ENCODE assay signal across 17 cellular contexts in genomic region chr14:51472881-51473280, GRCh38.
DNase-seq lines count a peak whose midpoint lies in the region; ATAC-seq and TF ChIP-seq lines count a peak whose summit lies in the region.
"Had no signal": no experiment of that assay in that cellular context is flagged by ENCODE, and none has a peak within 500 bp of the region (broad histone marks: within the 10 kb centered on the region; RNA-seq: fewer than 3 reads in every experiment).

No MANE protein-coding gene starts in this region.

- H3K27ac ChIP-seq in IMR-90 (ENCODE audit: insufficient read depth, low read length) (no peak overlapping the region), SK-N-SH (ENCODE audit: low read depth in 2 of 2, low read length in 1 of 2) (peak overlapping the region; percentile 98)
- H3K27ac ChIP-seq: prostate gland, testis had no signal

- in situ Hi-C loops in IMR-90 (cut with MboI; ENCODE audit: low sequenced_read_pairs): no loop called here

- peaks cover 10% of the 10 kb centered on the region; the same call in 1 of the 2 replicates for H3K4me1 ChIP-seq in IMR-90 (ENCODE audit: control insufficient read depth, insufficient read depth, low read length)
- H3K4me1 ChIP-seq in SK-N-SH (ENCODE audit: control insufficient read depth in 1 of 2, insufficient read depth in 2 of 2, low read depth in 1 of 2, low read length in 1 of 2): peaks cover 16 to 24% of the 10 kb centered on the region in 2 experiments
- H3K4me1 ChIP-seq: prostate gland had no signal

- intact Hi-C loops in IMR-90 (cut with micrococcal nuclease): no loop called here

- no peak overlapping the region for H3K4me3 ChIP-seq in IMR-90 (ENCODE audit: insufficient read depth, low read depth, low read length)
- no peak overlapping the region for H3K4me3 ChIP-seq in SK-N-SH (ENCODE audit: low read depth in 2 of 2, low read length in 1 of 2)
- H3K4me3 ChIP-seq: prostate gland, testis had no signal

- no peaks in the 10 kb centered on the region; the same call in 1 of the 2 replicates for H3K9me2 ChIP-seq in SK-N-SH

- H2BK5ac ChIP-seq in IMR-90 (ENCODE audit: low read depth, low read length, poor library complexity, severe bottlenecking): no peak overlapping the region

- H4K5ac ChIP-seq in IMR-90 (ENCODE audit: low read depth, low read length): no peak overlapping the region

- TF ChIP-seq POLR2A in IMR-90 (IDR thresholded peaks at IDR 0.05; ENCODE audit: low read depth, low read length): no peak

- 0 out of 2 replicates have a peak, but pooled peaks cover 2% of the 10 kb centered on the region for H3K9me3 ChIP-seq in IMR-90 (ENCODE audit: control insufficient read depth, insufficient read depth, low read length)
- no peaks in the 10 kb centered on the region for H3K9me3 ChIP-seq in SK-N-SH
- H3K9me3 ChIP-seq: prostate gland, testis had no signal

- DNase-seq in COR-L47 (lab: John Stamatoyannopoulos, UW): peak; percentile 36
- DNase-seq in IMR-90: no peak
- DNase-seq in SK-N-SH: peak; percentile 68
- peak; percentile 73 for DNase-seq in glomerular visceral epithelial cell (ENCODE audit: extremely low spot score)
- no peak for DNase-seq in SKM-1 (lab: John Stamatoyannopoulos, UW; ENCODE audit: unreplicated experiment)
- DNase-seq in HCEC 1CT: no peak
- DNase-seq in activated CD4-positive, CD25-positive, alpha-beta regulatory T cell (lab: John Stamatoyannopoulos, UW): no peak
- DNase-seq: activated CD4-positive, alpha-beta memory T cell treated with anti-CD3 and anti-CD28 coated beads for 36 hours; anterior cingulate cortex; cortex of kidney; DND-41; islet precursor cell; T-helper 9 cell; testis had no signal

- H3F3A ChIP-seq in SK-N-SH (replicated peaks; ENCODE audit: insufficient read depth): peaks cover 20% of the 10 kb centered on the region

- H3K36me3 ChIP-seq in IMR-90 (ENCODE audit: control insufficient read depth, insufficient read depth, low read length): no peaks in the 10 kb centered on the region
- no peaks in the 10 kb centered on the region for H3K36me3 ChIP-seq in SK-N-SH (replicated peaks in 1 of 2; ENCODE audit: control insufficient read depth in 1 of 2, insufficient read depth in 2 of 2, low read length in 1 of 2)
- H3K36me3 ChIP-seq: prostate gland had no signal

- dilution Hi-C loops in IMR-90 (cut with HindIII; ENCODE audit: low sequenced_read_pairs, unreplicated experiment): no loop called here

- POLR2A ChIA-PET in IMR-90 (lab: Charles Lee; ENCODE audit: unreplicated experiment) (no interaction called here), SK-N-SH (lab: Yijun Ruan, JAX) (interaction anchor here (1.0 to 1.5 kb wide), 3 partner anchors 9 to 36 kb away, joined by 3 read pairs; no protein-coding TSS in a partner anchor)

- no peaks in the 10 kb centered on the region for H3K27me3 ChIP-seq in IMR-90 (ENCODE audit: control insufficient read depth, insufficient read depth, low read length)
- no peaks in the 10 kb centered on the region for H3K27me3 ChIP-seq in SK-N-SH (ENCODE audit: insufficient read depth)
- H3K27me3 ChIP-seq: testis had no signal

- 0 out of 2 replicates have a peak overlapping the region, but pooled peaks have one; percentile 61 for H3K14ac ChIP-seq in IMR-90 (replicated peaks; ENCODE audit: low read depth, low read length)

- no peak for ATAC-seq in IMR-90 (ENCODE audit: low read depth)
- no peak for ATAC-seq in GM21619 (IDR thresholded peaks at IDR 0.05; ENCODE audit: unreplicated experiment)
- ATAC-seq: activated T-helper 17 cell treated with anti-CD3 and anti-CD28 coated beads, Interleukin-2, amount 50 U/mL, for 72 hours had no signal

- peak overlapping the region; percentile 74; the same call in 1 of the 3 replicates for H2BK15ac ChIP-seq in IMR-90 (ENCODE audit: low read depth, low read length)

- no peak overlapping the region for H3K56ac ChIP-seq in IMR-90 (ENCODE audit: extremely low read depth, insufficient read depth, low read length)

- no peaks in the 10 kb centered on the region for H3K79me1 ChIP-seq in IMR-90 (ENCODE audit: low read depth in 1 of 2, low read length in 2 of 2)

- no peaks in the 10 kb centered on the region for H4K20me1 ChIP-seq in IMR-90 (ENCODE audit: insufficient read depth, low read length)
- H4K20me1 ChIP-seq in SK-N-SH (ENCODE audit: insufficient read depth): no peaks in the 10 kb centered on the region

- H2BK20ac ChIP-seq in IMR-90 (ENCODE audit: low read depth, low read length): peak overlapping the region; percentile 59

- peak; percentile 12 to 78; a peak in 2 of 4 replicates for TF ChIP-seq EP300 in SK-N-SH (IDR thresholded peaks at IDR 0.05; ENCODE audit: borderline replicate concordance in 1 of 2, low read depth in 1 of 2, low read length in 1 of 2)

- no peak overlapping the region for H2AK5ac ChIP-seq in IMR-90 (ENCODE audit: low read depth, low read length)

- no peak overlapping the region for H3K23ac ChIP-seq in IMR-90 (ENCODE audit: low read depth, low read length)

- no peak overlapping the region for H3K4me2 ChIP-seq in IMR-90 (ENCODE audit: low read depth, low read length)
- peak overlapping the region; percentile 54; the same call in 1 of the 2 replicates for H3K4me2 ChIP-seq in SK-N-SH

- H3K9me1 ChIP-seq in IMR-90 (ENCODE audit: insufficient read depth, low read length): no peaks in the 10 kb centered on the region

- WGBS in IMR-90 (ENCODE audit: extremely low coverage in 2 of 2, insufficient read length in 1 of 2), 2 experiments: 75% methylated on average over 2 of the region's 2 CpGs; no CpG with 5 or more reads in 1 of the 2 experiments
- WGBS in SK-N-SH (ENCODE audit: low lambda C conversion rate): 23% methylated on average over 2 of the region's 2 CpGs

- H4K8ac ChIP-seq in IMR-90 (ENCODE audit: low read depth in 2 of 2, low read length in 2 of 2): 0 out of 4 replicates have a peak overlapping the region, but pooled peaks have one; percentile 24 to 70

- TF ChIP-seq CTCF in IMR-90 (conservative IDR thresholded peaks at IDR 0.05; ENCODE audit: low read depth, low read length) (no peak), SK-N-SH (IDR thresholded peaks at IDR 0.05) (no peak)

- H4K91ac ChIP-seq in IMR-90 (ENCODE audit: insufficient read depth, low read depth, low read length): no peak overlapping the region

- CTCF ChIA-PET in IMR-90 (lab: Yijun Ruan, JAX): no interaction called here
- CTCF ChIA-PET in SK-N-SH (lab: Yijun Ruan, JAX): interaction anchor here (1.1 to 2.0 kb wide), 4 partner anchors 24 to 304 kb away, joined by 3 to 17 read pairs (median 9); no protein-coding TSS in a partner anchor

- H3K18ac ChIP-seq in IMR-90 (ENCODE audit: low read depth, low read length): no peak overlapping the region; the same call in 1 of the 2 replicates

- no peak overlapping the region for H3K9ac ChIP-seq in IMR-90 (ENCODE audit: low read depth, low read length)
- H3K9ac ChIP-seq in SK-N-SH: peak overlapping the region; percentile 54

- H3K79me2 ChIP-seq in SK-N-SH (ENCODE audit: insufficient read depth): no peaks in the 10 kb centered on the region

- no TSS peak for BruUV-seq in IMR-90 (replicated peaks; lab: Mats Ljungman, UMichigan)

- TF ChIP-seq RAD21 in IMR-90 (IDR thresholded peaks at IDR 0.05; ENCODE audit: low read length) (no peak), SK-N-SH (IDR thresholded peaks at IDR 0.05; ENCODE audit: low read length) (peak; percentile 44)

- no peak overlapping the region; the same call in 1 of the 2 replicates for H3K4ac ChIP-seq in IMR-90 (ENCODE audit: low read depth, low read length)

- H2BK120ac ChIP-seq in IMR-90 (ENCODE audit: low read depth, low read length): peak overlapping the region; percentile 60; the same call in 1 of the 2 replicates

- H2AFZ ChIP-seq in IMR-90 (replicated peaks; ENCODE audit: low read length, poor library complexity) (no peak overlapping the region), SK-N-SH (ENCODE audit: low read depth) (0 out of 2 replicates have a peak overlapping the region, but pooled peaks have one; percentile 14)

- H2AK9ac ChIP-seq in IMR-90 (replicated peaks; ENCODE audit: low read depth, low read length, poor library complexity): no peak overlapping the region

TF ChIP-seq in IMR-90, 13 proteins besides CTCF, POLR2A, EP300 and RAD21 (continues in another document):
- TF ChIP-seq FOS (IDR thresholded peaks at IDR 0.05; ENCODE audit: low read depth, low read length): no peak
- no peak for TF ChIP-seq CHD1 (IDR thresholded peaks at IDR 0.05; ENCODE audit: low read depth, low read length)
- TF ChIP-seq RCOR1 (IDR thresholded peaks at IDR 0.05; ENCODE audit: insufficient replicate concordance, low read length): no peak
- no peak for TF ChIP-seq CEBPB (IDR thresholded peaks at IDR 0.05; ENCODE audit: low read depth, low read length)
- no peak for TF ChIP-seq ELK1 (IDR thresholded peaks at IDR 0.05; ENCODE audit: borderline replicate concordance, low read depth, low read length)
- no peak for TF ChIP-seq BHLHE40 (IDR thresholded peaks at IDR 0.05; ENCODE audit: low read depth, low read length)

TF ChIP-seq in SK-N-SH, 30 proteins besides CTCF, POLR2A, EP300 and RAD21 (continues in another document):
- TF ChIP-seq MXI1 (IDR thresholded peaks at IDR 0.05; ENCODE audit: low read depth, low read length): no peak
- TF ChIP-seq TCF12 (IDR thresholded peaks at IDR 0.05): peak; percentile 69; the same call in 1 of the 2 replicates
- no peak for TF ChIP-seq FOXJ3 (CRISPR knock-in tag; IDR thresholded peaks at IDR 0.05)
- TF ChIP-seq, protein P1, sequence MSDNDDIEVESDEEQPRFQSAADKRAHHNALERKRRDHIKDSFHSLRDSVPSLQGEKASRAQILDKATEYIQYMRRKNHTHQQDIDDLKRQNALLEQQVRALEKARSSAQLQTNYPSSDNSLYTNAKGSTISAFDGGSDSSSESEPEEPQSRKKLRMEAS (IDR thresholded peaks at IDR 0.05; ENCODE audit: low read depth): no peak
- TF ChIP-seq EZH2phosphoT487 (IDR thresholded peaks at IDR 0.05; ENCODE audit: borderline replicate concordance, low read depth): no peak
- TF ChIP-seq FOSL2 (IDR thresholded peaks at IDR 0.05; ENCODE audit: borderline replicate concordance, low read depth): no peak
- TF ChIP-seq SMC3 (IDR thresholded peaks at IDR 0.05; ENCODE audit: low read depth, low read length): no peak
- TF ChIP-seq RCOR1 (IDR thresholded peaks at IDR 0.05; ENCODE audit: low read length): peak; percentile 75
- no peak for TF ChIP-seq RXRA (IDR thresholded peaks at IDR 0.05; ENCODE audit: borderline replicate concordance, low read depth)
- TF ChIP-seq FOXM1 (IDR thresholded peaks at IDR 0.05; ENCODE audit: low read depth): no peak

Comparison
In these comparisons a context has a peak if more than half of its experiments do, and no peak if none do; other contexts are left out.
1. DNase-seq: peak in COR-L47 (single experiment), SK-N-SH (single experiment) and glomerular visceral epithelial cell (single experiment); none in IMR-90 (single experiment), SKM-1 (single experiment), HCEC 1CT (single experiment) and activated CD4-positive, CD25-positive, alpha-beta regulatory T cell (0 of 4).